In genomic region chr13:33817513-33817842, GRCh38 we compare ENCODE assay signal across 1 cellular context.
TF ChIP-seq lines count a peak whose summit lies in the region.

No MANE protein-coding gene starts in this region.

TF ChIP-seq in GM23338, 12 proteins besides CTCF, POLR2A, EP300 and RAD21 (continued from another document):
- TF ChIP-seq REST (IDR thresholded peaks at IDR 0.05; ENCODE audit: unreplicated experiment) = no peak
